ENCODE assay signal across 15 cellular contexts in genomic region chr7:28181921-28182517, GRCh38. TPM values are rescaled to one million over a fixed set of nuclear protein-coding genes. Genes with fewer than 3 reads are reported as not detected.
DNase-seq lines count a peak whose midpoint lies in the region; ATAC-seq and TF ChIP-seq lines count a peak whose summit lies in the region.
"Had no signal": no experiment of that assay in that cellular context is flagged by ENCODE, and none has a peak within 500 bp of the region (broad histone marks: within the 10 kb centered on the region; RNA-seq: fewer than 3 reads in every experiment).

No MANE protein-coding gene starts in this region.

- H3K9me3 Mint-ChIP-seq in GM23338 = peaks cover 2% of the 10 kb centered on the region; the same call in 1 of the 3 replicates
- H3K9me3 Mint-ChIP-seq in nephron = no peaks in the 10 kb centered on the region
- no peaks in the 10 kb centered on the region for H3K9me3 Mint-ChIP-seq in activated naive CD4-positive, alpha-beta T cell treated with anti-CD3 and anti-CD28 coated beads, Interleukin-2, amount 50 U/mL, for 72 hours

- H3K4me3 Mint-ChIP-seq in GM23338 = no peak overlapping the region; the same call in 2 of the 3 replicates
- H3K4me3 Mint-ChIP-seq in nephron = peak overlapping the region; percentile 93 to 95 (median 94)

- ATAC-seq in GM23338 = no peak
- ATAC-seq in HG02884 (IDR thresholded peaks at IDR 0.05; ENCODE audit: unreplicated experiment) = no peak
- ATAC-seq in activated naive CD4-positive, alpha-beta T cell treated with anti-CD3 and anti-CD28 coated beads, Interleukin-2, amount 50 U/mL, for 72 hours = no peak

- no peak overlapping the region for H4K8ac ChIP-seq in neuronal stem cell (ENCODE audit: low read depth, low read length)

- no peak overlapping the region for H2BK120ac ChIP-seq in neuronal stem cell (ENCODE audit: low read depth, low read length)

- no peak overlapping the region for H4K91ac ChIP-seq in neuronal stem cell (ENCODE audit: low read depth, low read length, poor library complexity)

- no peak overlapping the region for H3K9ac ChIP-seq in neuronal stem cell (ENCODE audit: low read depth, low read length, poor library complexity)

- H3K9me2 ChIP-seq in GM23338 (ENCODE audit: insufficient read depth) = no peaks in the 10 kb centered on the region

- peaks cover 23% of the 10 kb centered on the region for H3K79me2 ChIP-seq in GM23338 (replicated peaks; ENCODE audit: insufficient read depth)

- H3K27ac Mint-ChIP-seq in GM23338 (no peak overlapping the region), nephron (peak overlapping the region in 1 of 3 experiments; percentile 8)
- no peak overlapping the region for H3K27ac Mint-ChIP-seq in activated naive CD4-positive, alpha-beta T cell treated with anti-CD3 and anti-CD28 coated beads, Interleukin-2, amount 50 U/mL, for 72 hours

- no peak overlapping the region for H3K14ac ChIP-seq in neuronal stem cell (ENCODE audit: low read length)

- no peak overlapping the region for H2AK5ac ChIP-seq in neuronal stem cell (ENCODE audit: low read depth, low read length)

- H3K27ac ChIP-seq in GM23338 (ENCODE audit: low read depth) (no peak overlapping the region), dorsolateral prefrontal cortex (peak overlapping the region in 42 of 59 donors; percentile 0 to 90 (median 60)), RWPE1 (no peak overlapping the region), neuronal stem cell (replicated peaks; ENCODE audit: low read length) (no peak overlapping the region)
- H3K27ac ChIP-seq: prostate gland had no signal

- H2BK5ac ChIP-seq in neuronal stem cell (ENCODE audit: low read length) = no peak overlapping the region

- peaks cover 5% of the 10 kb centered on the region; the same call in 1 of the 2 replicates for H3F3A ChIP-seq in GM23338 (replicated peaks; ENCODE audit: low read depth)

- CTCF ChIA-PET in RWPE1 (lab: Yijun Ruan, JAX) = interaction anchor here (0.6 to 1.4 kb wide), 2 partner anchors 15 to 1625 kb away, joined by 4 to 5 read pairs; no protein-coding TSS in a partner anchor

- no peaks in the 10 kb centered on the region for H4K20me1 ChIP-seq in GM23338 (replicated peaks; ENCODE audit: insufficient read depth)

- no CpG with 5 or more reads among the region's 3 CpGs for WGBS in neuronal stem cell (ENCODE audit: extremely low coverage in 2 of 2, insufficient read length in 2 of 2, insufficient replicate concordance in 1 of 2), 2 donors

- H3K79me1 ChIP-seq in neuronal stem cell (ENCODE audit: low read depth, low read length) = no peaks in the 10 kb centered on the region

- no peak overlapping the region for H3K4me3 ChIP-seq in GM23338
- peak overlapping the region in 5 of 59 donors; percentile 15 to 89 (median 83) for H3K4me3 ChIP-seq in dorsolateral prefrontal cortex
- H3K4me3 ChIP-seq in neuronal stem cell (ENCODE audit: low read length in 2 of 2) = no peak overlapping the region
- H3K4me3 ChIP-seq: prostate gland had no signal

- no peak overlapping the region for H2BK12ac ChIP-seq in neuronal stem cell (ENCODE audit: low read length)

- POLR2A ChIA-PET in RWPE1 (lab: Yijun Ruan, JAX; ENCODE audit: low non-redundant PET) = no interaction called here

- H3K4me1 ChIP-seq in GM23338 (ENCODE audit: insufficient read depth) (peaks cover 40% of the 10 kb centered on the region), neuronal stem cell (ENCODE audit: control insufficient read depth in 2 of 2, insufficient read depth in 1 of 2, low read depth in 1 of 2, low read length in 2 of 2) (peaks cover 0 to 2% of the 10 kb centered on the region in 2 donors)
- H3K4me1 ChIP-seq: prostate gland had no signal

- H3K36me3 Mint-ChIP-seq in GM23338 (ENCODE audit: low read depth) (peaks cover 3% of the 10 kb centered on the region; the same call in 1 of the 3 replicates), nephron (ENCODE audit: low read depth) (no peaks in the 10 kb centered on the region)
- H3K36me3 Mint-ChIP-seq in activated naive CD4-positive, alpha-beta T cell treated with anti-CD3 and anti-CD28 coated beads, Interleukin-2, amount 50 U/mL, for 72 hours = no peaks in the 10 kb centered on the region

- DNase-seq in Ammon's horn (ENCODE audit: low spot score) (peak; percentile 56), GM23338 (ENCODE audit: low spot score) (no peak), dorsolateral prefrontal cortex (peak in 5 of 10 donors; percentile 16 to 55 (median 31)), RWPE1 (ENCODE audit: low spot score) (no peak), neuronal stem cell (ENCODE audit: low spot score) (no peak)
- no peak for DNase-seq in activated naive CD4-positive, alpha-beta T cell treated with anti-CD3 and anti-CD28 coated beads, Interleukin-2, amount 50 U/mL, for 72 hours (ENCODE audit: low spot score in 2 of 2)
- DNase-seq: activated T-cell treated with anti-CD3 and anti-CD28 coated beads, Interleukin-2, amount 50 U/mL, for 1 hour; HCEC 1CT; NCI-H1694 treated with DMSO at 0.1 percent for 48 hours; NCI-H69; stimulated activated CD4-positive, alpha-beta T cell treated with anti-CD3 and anti-CD28 coated beads, Interleukin-4, amount 100 ng/mL, for 1 hour; stimulated activated naive CD4-positive, alpha-beta T cell had no signal

- no peak overlapping the region for H2BK15ac ChIP-seq in neuronal stem cell (ENCODE audit: low read length)

- no peak overlapping the region for H3K4ac ChIP-seq in neuronal stem cell (ENCODE audit: low read length)

- H3K27me3 ChIP-seq in GM23338 (ENCODE audit: insufficient read depth) (0 out of 2 replicates have a peak, but pooled peaks cover 3% of the 10 kb centered on the region), dorsolateral prefrontal cortex (no peaks in the 10 kb centered on the region), neuronal stem cell (ENCODE audit: control insufficient read depth in 3 of 3, insufficient read depth in 3 of 3, low read depth in 1 of 3, low read length in 3 of 3) (peaks cover 4 to 66% (median 16%) of the 10 kb centered on the region in 3 experiments)

- H3K9me3 ChIP-seq in neuronal stem cell (replicated peaks in 1 of 2; ENCODE audit: control insufficient read depth in 2 of 2, insufficient read depth in 1 of 2, low read depth in 1 of 2, low read length in 2 of 2) = no peaks in the 10 kb centered on the region
- H3K9me3 ChIP-seq: prostate gland had no signal

- H3K23ac ChIP-seq in neuronal stem cell (ENCODE audit: low read depth, low read length, poor library complexity) = no peak overlapping the region

- intact Hi-C loops in dorsolateral prefrontal cortex (cut with DNase I) = loop anchor here (10.0 kb wide), 2 partner anchors 83 to 87 kb away; no protein-coding TSS in a partner anchor

- peaks cover 26% of the 10 kb centered on the region for H3K4me1 Mint-ChIP-seq in GM23338
- H3K4me1 Mint-ChIP-seq in nephron = peaks cover 31% of the 10 kb centered on the region

- H2AFZ ChIP-seq in GM23338 (peak overlapping the region; percentile 48; the same call in 1 of the 2 replicates), neuronal stem cell (ENCODE audit: low read length) (no peak overlapping the region)

- H3K36me3 ChIP-seq in GM23338 (ENCODE audit: insufficient read depth) (no peaks in the 10 kb centered on the region), neuronal stem cell (replicated peaks in 1 of 2; ENCODE audit: control insufficient read depth in 2 of 2, insufficient read depth in 2 of 2, low read length in 2 of 2) (no peaks in the 10 kb centered on the region)
- H3K36me3 ChIP-seq: prostate gland had no signal

- no peak overlapping the region for H3K18ac ChIP-seq in neuronal stem cell (ENCODE audit: low read length)

- H3K27me3 Mint-ChIP-seq in GM23338 (ENCODE audit: insufficient read depth, low read depth, poor library complexity) (peaks cover 15% of the 10 kb centered on the region), nephron (ENCODE audit: low read depth) (peaks cover 29% of the 10 kb centered on the region)

- H3K4me2 ChIP-seq in GM23338 (peak overlapping the region; percentile 93), neuronal stem cell (ENCODE audit: insufficient read depth, low read length, poor library complexity, severe bottlenecking) (no peak overlapping the region)

- TF ChIP-seq CTCF in GM23338 (conservative IDR thresholded peaks at IDR 0.05; ENCODE audit: low read depth in 2 of 2) (no peak), dorsolateral prefrontal cortex (IDR thresholded peaks at IDR 0.05 in 54 of 56, conservative IDR thresholded peaks at IDR 0.05 in 2 of 56; ENCODE audit: low read depth in 1 of 56, partially characterized antibody in 56 of 56) (peak in 1 of 56 donors; percentile 8), nephron (IDR thresholded peaks at IDR 0.05; ENCODE audit: unreplicated experiment in 3 of 3) (no peak), RWPE1 (conservative IDR thresholded peaks at IDR 0.05; ENCODE audit: low read depth) (no peak)

TF ChIP-seq in GM23338, 12 proteins besides CTCF, POLR2A, EP300 and RAD21 (continues in another document):
- no peak for TF ChIP-seq ETS1 (IDR thresholded peaks at IDR 0.05)
- no peak for TF ChIP-seq NANOG (IDR thresholded peaks at IDR 0.05; ENCODE audit: borderline replicate concordance)
- no peak for TF ChIP-seq ZNF331 (CRISPR knock-in tag; IDR thresholded peaks at IDR 0.05; ENCODE audit: low read depth)

RNA-seq across cellular contexts. Expression of gene JAZF1, which starts 1.4 kb away (rescaled TPM):
- total RNA-seq in GM23338 (2014; rRNA removed; shearing (Covaris generic)) = 21.4 and 22.2 TPM in 2 replicates
- polyA plus RNA-seq in GM23338 (2016; fragmentation: Nextera tagmentation; extraction: Ambion mirVana) = 10.8 and 12.2 TPM in 2 replicates
- total RNA-seq in dorsolateral prefrontal cortex = 10 to 100 TPM; 32.3 to 79.7 (median 52.0) TPM
- 2.6 TPM for polyA plus RNA-seq in neuronal stem cell (2013, experiment 1 of 2)
- 2.6 TPM for polyA plus RNA-seq in neuronal stem cell (2013, experiment 2 of 2)
- total RNA-seq in activated naive CD4-positive, alpha-beta T cell treated with anti-CD3 and anti-CD28 coated beads, Interleukin-2, amount 50 U/mL, for 72 hours = 1 to 10 TPM; 3.3 to 3.4 TPM

Comparison
In these comparisons a context has a peak if more than half of its experiments do, and no peak if none do; other contexts are left out.
1. H3K27ac ChIP-seq: peak in dorsolateral prefrontal cortex (42 of 59); none in GM23338 (single experiment), RWPE1 (single experiment) and neuronal stem cell (single experiment).